1 cellular context compared by ENCODE assay signal in genomic region chr5:146192571-146193043, GRCh38.
TF ChIP-seq lines count a peak whose summit lies in the region.

No MANE protein-coding gene starts in this region.

TF ChIP-seq in K562, 482 proteins besides CTCF, POLR2A, EP300 and RAD21 (continued from another document and continues in another):
- TF ChIP-seq CREB5 (CRISPR knock-in tag; IDR thresholded peaks at IDR 0.05): no peak
- no peak for TF ChIP-seq CBX2 (IDR thresholded peaks at IDR 0.05; ENCODE audit: insufficient read depth, low read length, poor library complexity, severe bottlenecking)
- no peak for TF ChIP-seq SRF (CRISPR knock-in tag; IDR thresholded peaks at IDR 0.05)
- no peak for TF ChIP-seq ZNF655 (CRISPR knock-in tag; IDR thresholded peaks at IDR 0.05)
- TF ChIP-seq GMEB1 (CRISPR knock-in tag; IDR thresholded peaks at IDR 0.05): no peak
- no peak for TF ChIP-seq ZNF431 (CRISPR knock-in tag; IDR thresholded peaks at IDR 0.05)
- TF ChIP-seq KDM1A (IDR thresholded peaks at IDR 0.05): no peak
- peak; percentile 78 for TF ChIP-seq SMARCA4 (IDR thresholded peaks at IDR 0.05)
- TF ChIP-seq ATF4 (CRISPR knock-in tag; IDR thresholded peaks at IDR 0.05): peak; percentile 90
- TF ChIP-seq SMARCA5 (IDR thresholded peaks at IDR 0.05): peak; percentile 28; the same call in 1 of the 2 replicates
- TF ChIP-seq ZSCAN32 (CRISPR knock-in tag; IDR thresholded peaks at IDR 0.05): peak; percentile 88
- no peak for TF ChIP-seq MXI1 (IDR thresholded peaks at IDR 0.05; ENCODE audit: low read depth, low read length)
- no peak for TF ChIP-seq CSDE1 (IDR thresholded peaks at IDR 0.05)
- no peak for TF ChIP-seq NFYB (IDR thresholded peaks at IDR 0.05; ENCODE audit: extremely low read depth, insufficient read length)
- TF ChIP-seq NCOA6 (IDR thresholded peaks at IDR 0.05): no peak
- no peak for TF ChIP-seq ZNF445 (CRISPR knock-in tag; IDR thresholded peaks at IDR 0.05; ENCODE audit: low read depth)
- peak; percentile 52; the same call in 1 of the 2 replicates for TF ChIP-seq DPF2 (IDR thresholded peaks at IDR 0.05)
- TF ChIP-seq IRF9 (tag; IDR thresholded peaks at IDR 0.05): peak; percentile 94
- TF ChIP-seq ZNF512 (tag; IDR thresholded peaks at IDR 0.05): no peak
- no peak for TF ChIP-seq NRF1 (conservative IDR thresholded peaks at IDR 0.05 in 1 of 2, IDR thresholded peaks at IDR 0.05 in 1 of 2)
- TF ChIP-seq TAF9B (IDR thresholded peaks at IDR 0.05; ENCODE audit: partially characterized antibody): no peak
- no peak for TF ChIP-seq TCF3 (CRISPR knock-in tag; IDR thresholded peaks at IDR 0.05)
- no peak for TF ChIP-seq ZNF436 (CRISPR knock-in tag; IDR thresholded peaks at IDR 0.05)
- 0 out of 2 replicates have a peak, but pooled peaks have one; percentile 19 for TF ChIP-seq ZZZ3 (IDR thresholded peaks at IDR 0.05)
- no peak for TF ChIP-seq MLLT1 (IDR thresholded peaks at IDR 0.05)
- no peak for TF ChIP-seq PHF21A (IDR thresholded peaks at IDR 0.05; ENCODE audit: borderline replicate concordance, low read depth)
- TF ChIP-seq PRDM10 (IDR thresholded peaks at IDR 0.05; ENCODE audit: partially characterized antibody): peak; percentile 82
- no peak for TF ChIP-seq CBFA2T3 (IDR thresholded peaks at IDR 0.05)
- TF ChIP-seq AFF1 (IDR thresholded peaks at IDR 0.05; ENCODE audit: low read depth in 1 of 2, partially characterized antibody in 2 of 2): peak in 1 of 2 experiments; percentile 38
- TF ChIP-seq ZNF347 (CRISPR knock-in tag; IDR thresholded peaks at IDR 0.05; ENCODE audit: low read depth): no peak
- no peak for TF ChIP-seq FOSL1 (tag; conservative IDR thresholded peaks at IDR 0.05)
- TF ChIP-seq RBM17 (IDR thresholded peaks at IDR 0.05; ENCODE audit: borderline replicate concordance, low read depth, low read length): no peak
- no peak for TF ChIP-seq STAG1 (CRISPR knock-in tag; IDR thresholded peaks at IDR 0.05; ENCODE audit: borderline replicate concordance)
- no peak for TF ChIP-seq ZNF695 (CRISPR knock-in tag; IDR thresholded peaks at IDR 0.05)
- TF ChIP-seq JUND (IDR thresholded peaks at IDR 0.05; ENCODE audit: borderline replicate concordance, low read depth, low read length): peak; percentile 81
- TF ChIP-seq JUND (tag; IDR thresholded peaks at IDR 0.05; ENCODE audit: borderline replicate concordance, low read depth, low read length): peak; percentile 31; the same call in 1 of the 3 replicates
- peak; percentile 80 for TF ChIP-seq ATF7 (IDR thresholded peaks at IDR 0.05)
- TF ChIP-seq TARDBP (IDR thresholded peaks at IDR 0.05): no peak
- no peak for TF ChIP-seq CCAR2 (IDR thresholded peaks at IDR 0.05; ENCODE audit: low read depth, low read length)
- TF ChIP-seq GATAD2B (IDR thresholded peaks at IDR 0.05; ENCODE audit: borderline replicate concordance): no peak
- TF ChIP-seq ZBTB34 (CRISPR knock-in tag; IDR thresholded peaks at IDR 0.05): no peak
- no peak for TF ChIP-seq RBM15 (IDR thresholded peaks at IDR 0.05; ENCODE audit: insufficient read depth, low read length)
- no peak for TF ChIP-seq ATF2 (CRISPR knock-in tag; IDR thresholded peaks at IDR 0.05)
- no peak for TF ChIP-seq ZC3H4 (CRISPR knock-in tag; IDR thresholded peaks at IDR 0.05; ENCODE audit: borderline replicate concordance)
- TF ChIP-seq MED1 (CRISPR knock-in tag; IDR thresholded peaks at IDR 0.05; ENCODE audit: borderline replicate concordance): no peak
